12 cellular contexts compared by ENCODE assay signal in the genomic region with DNA sequence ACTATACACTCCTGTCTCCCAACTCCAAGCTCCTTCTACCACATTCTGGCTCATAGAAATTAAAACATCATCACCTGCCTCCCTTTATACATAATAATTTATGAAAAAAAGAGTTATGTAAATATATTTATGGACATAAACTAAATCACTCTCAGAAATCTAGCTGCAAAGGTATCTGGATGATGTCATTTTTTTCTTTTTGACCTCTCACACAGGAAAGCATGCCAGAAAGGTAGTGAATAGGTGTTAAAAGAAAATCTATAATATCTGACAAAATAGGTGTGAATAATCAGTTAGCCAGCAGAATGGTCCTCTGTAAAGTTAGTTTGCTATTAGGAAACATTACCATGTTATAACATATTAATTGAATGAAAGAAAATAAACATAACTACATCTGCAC. TPM values are rescaled to one million over a fixed set of nuclear protein-coding genes. Genes with fewer than 3 reads are reported as not detected.
"Had no signal": no experiment of that assay in that cellular context is flagged by ENCODE, and none has a peak within 500 bp of the region (broad histone marks: within the 10 kb centered on the region; RNA-seq: fewer than 3 reads in every experiment).

No MANE protein-coding gene starts in this region.

- H3K27ac ChIP-seq: GM23248 had no signal

- H3K9ac ChIP-seq: GM23248 had no signal

- H3K4me2 ChIP-seq: GM23338 had no signal

- ATAC-seq: GM23338, HCT116 had no signal

- DNase-seq: GM23248, GOT3, H7, H9, HCEC 1CT, HFFc6 had no signal

- H2AFZ ChIP-seq: GM23248, GM23338 had no signal

- FAIRE-seq: H1, H54 had no signal

- H3K9me3 ChIP-seq: HAP-1 had no signal

- H3K4me3 ChIP-seq: GM23248, GM23338, HAP-1 had no signal

- H3K36me3 ChIP-seq: HAP-1 had no signal

- H3K4me1 ChIP-seq: HAP-1 had no signal

RNA-seq across cellular contexts. Expression of a gene that starts 7.8 kb away (rescaled TPM):
- total RNA-seq: GM23248, H1, H4, H7, H9, HFFc6 had no signal
